Comparison of ENCODE assay signal across 8 cellular contexts in the genomic region with DNA sequence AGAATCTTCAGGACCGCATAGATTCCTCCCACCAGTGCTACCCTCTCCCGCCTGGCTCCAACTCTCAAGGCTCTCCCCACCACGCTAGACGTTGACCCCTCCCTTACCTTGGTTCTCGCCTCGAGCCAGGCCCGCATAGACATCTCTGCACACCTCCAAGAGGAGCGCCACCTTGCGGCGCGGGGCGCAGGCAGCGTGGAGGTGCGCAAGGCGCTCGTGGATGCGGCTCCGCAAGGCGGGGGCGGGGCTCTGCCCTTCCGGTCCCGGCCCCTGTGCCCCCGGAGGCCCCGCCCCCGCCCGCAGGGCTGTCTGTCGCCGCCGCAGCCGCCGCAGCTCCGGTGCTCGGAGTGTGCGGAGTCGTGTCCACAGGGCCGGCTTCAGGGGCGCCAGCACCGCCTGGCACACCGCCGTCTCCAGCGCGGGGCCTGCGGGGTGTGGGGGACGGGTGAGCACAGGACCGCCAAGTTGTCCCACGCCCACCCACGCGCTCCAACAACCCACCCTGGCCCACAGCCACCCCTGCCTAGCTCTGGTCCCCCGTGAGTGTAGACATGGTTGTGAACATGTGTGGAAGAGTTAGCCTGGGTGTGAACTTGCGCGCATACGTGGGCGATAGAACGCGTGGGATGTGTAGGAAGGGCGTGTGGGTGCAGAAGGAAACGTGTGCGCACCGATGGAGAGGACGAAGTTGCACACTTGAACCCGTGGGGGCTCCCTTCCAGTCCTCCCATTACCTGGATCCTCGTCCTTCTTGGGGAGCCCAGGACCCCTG. TPM values are rescaled to one million over a fixed set of nuclear protein-coding genes. Genes with fewer than 3 reads are reported as not detected.
DNase-seq lines count a peak whose midpoint lies in the region; ATAC-seq and TF ChIP-seq lines count a peak whose summit lies in the region.

No MANE protein-coding gene starts in this region.

- intact Hi-C loops in lower leg skin (cut with DNase I; ENCODE audit: low total_unique reads) = no loop called here

- H3K9me3 ChIP-seq in MG63 = no peaks in the 10 kb centered on the region

- DNase-seq in C1 segment of cervical spinal cord (lab: John Stamatoyannopoulos, UW) (peak in 8 of 14 donors; percentile 18 to 91 (median 30)), MG63 (peak; percentile 85), coronary artery (ENCODE audit: low spot score) (peak; percentile 85), lower leg skin (ENCODE audit: low spot score in 2 of 2) (peak; percentile 71 to 96), COR-L47 (lab: John Stamatoyannopoulos, UW) (no peak)
- DNase-seq in activated CD4-positive, alpha-beta T cell treated with anti-CD3 and anti-CD28 coated beads, Interleukin-2, amount 50 U/mL, for 1 hour = peak; percentile 94
- peak; percentile 94 to 95 for DNase-seq in stimulated activated CD4-positive, alpha-beta T cell treated with anti-CD3 and anti-CD28 coated beads, Interleukin-4, amount 100 ng/mL, for 4 hours

- peak; percentile 56 for ATAC-seq in GM21447 (IDR thresholded peaks at IDR 0.05; ENCODE audit: unreplicated experiment)

- peak; percentile 55 for TF ChIP-seq CTCF in coronary artery (IDR thresholded peaks at IDR 0.05)
- TF ChIP-seq CTCF in lower leg skin (IDR thresholded peaks at IDR 0.05) = peak in 1 of 3 donors; percentile 41

- no peaks in the 10 kb centered on the region for H3K27me3 ChIP-seq in MG63

- TF ChIP-seq POLR2A in lower leg skin (IDR thresholded peaks at IDR 0.05) = no peak

- H3K4me3 ChIP-seq in MG63 = peak overlapping the region; percentile 53
- H3K4me3 ChIP-seq in coronary artery = peak overlapping the region; percentile 73
- H3K4me3 ChIP-seq in lower leg skin (ENCODE audit: low read depth, poor library complexity, severe bottlenecking) = peak overlapping the region; percentile 4

- peak overlapping the region in 1 of 2 donors; percentile 48 for H3K27ac ChIP-seq in coronary artery

- WGBS in lower leg skin, 2 donors = 25 to 30% methylated on average over 33 to 34 of the region's 62 CpGs

- H3K36me3 ChIP-seq in MG63 = no peaks in the 10 kb centered on the region

RNA-seq across cellular contexts. Expression of gene RINL, which starts 8.1 kb away (rescaled TPM):
- 6.9 and 8.2 TPM in 2 replicates for total RNA-seq in MG63 (2014; rRNA removed; shearing (Covaris generic); ENCODE audit: low replicate concordance)
- 10 to 100 TPM in 3 of 4 donors, 1 to 10 TPM in 1; 5.5 to 14.0 (median 11.6) TPM for total RNA-seq in lower leg skin

RNA-seq across cellular contexts. Expression of gene HNRNPL, which starts 20.2 kb away (rescaled TPM):
- total RNA-seq in MG63 (2014; rRNA removed; shearing (Covaris generic); ENCODE audit: low replicate concordance) = 385 and 511 TPM in 2 replicates
- total RNA-seq in lower leg skin = 100 to 1,000 TPM; 147 to 203 (median 177) TPM

RNA-seq across cellular contexts. Expression of gene SIRT2, which starts 29.4 kb away (rescaled TPM):
- total RNA-seq in MG63 (2014; rRNA removed; shearing (Covaris generic); ENCODE audit: low replicate concordance) = 45.3 and 72.9 TPM in 2 replicates
- total RNA-seq in lower leg skin = 100 to 1,000 TPM in 2 of 4 donors, 10 to 100 TPM in 2; 84.6 to 119 (median 101) TPM

RNA-seq across cellular contexts. Expression of gene NFKBIB, which starts 29.7 kb away (rescaled TPM):
- 18.7 and 49.6 TPM in 2 replicates for total RNA-seq in MG63 (2014; rRNA removed; shearing (Covaris generic); ENCODE audit: low replicate concordance)
- total RNA-seq in lower leg skin = 10 to 100 TPM; 26.9 to 51.2 (median 31.5) TPM

RNA-seq across cellular contexts. Expression of gene ECH1, which starts 38.4 kb away (rescaled TPM):
- 76.7 and 102 TPM in 2 replicates for total RNA-seq in MG63 (2014; rRNA removed; shearing (Covaris generic); ENCODE audit: low replicate concordance)
- 100 to 1,000 TPM in 2 of 4 donors, 10 to 100 TPM in 2; 59.4 to 197 (median 109) TPM for total RNA-seq in lower leg skin

Comparison
In these comparisons a context has a peak if more than half of its experiments do, and no peak if none do; other contexts are left out.
1. H3K4me3 ChIP-seq: peak in every context shown above with its lines; median percentile 73 in coronary artery; 53 in MG63; 4 in lower leg skin.